In the genomic region with DNA sequence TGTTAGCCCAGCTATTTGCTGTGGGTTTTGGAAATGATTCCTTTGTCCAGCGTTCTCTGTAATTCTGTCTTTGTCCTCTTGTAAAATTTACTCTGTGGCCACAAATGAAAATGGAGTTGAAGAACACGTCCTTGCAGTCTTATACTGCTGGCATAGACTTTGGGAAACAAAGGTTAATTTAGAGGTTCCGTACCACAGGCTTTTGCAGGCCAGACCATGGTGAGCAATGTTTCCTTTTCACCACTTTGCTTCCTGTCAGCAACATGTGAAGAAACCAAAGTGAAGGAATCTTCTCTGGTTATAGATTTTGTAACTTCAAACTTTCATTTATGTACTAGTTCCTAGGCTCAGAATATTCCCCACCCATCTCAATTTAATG, we compare ENCODE assay signal across 2 cellular contexts.
TF ChIP-seq lines count a peak whose summit lies in the region.

No MANE protein-coding gene starts in this region.

TF ChIP-seq in endothelial cell of umbilical vein, 7 proteins besides CTCF, POLR2A, EP300 and RAD21 (continued from another document):
- TF ChIP-seq FOS (IDR thresholded peaks at IDR 0.05; ENCODE audit: borderline replicate concordance, insufficient read depth, low read length): no peak
- TF ChIP-seq, protein P1, sequence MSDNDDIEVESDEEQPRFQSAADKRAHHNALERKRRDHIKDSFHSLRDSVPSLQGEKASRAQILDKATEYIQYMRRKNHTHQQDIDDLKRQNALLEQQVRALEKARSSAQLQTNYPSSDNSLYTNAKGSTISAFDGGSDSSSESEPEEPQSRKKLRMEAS (IDR thresholded peaks at IDR 0.05; ENCODE audit: insufficient read depth, insufficient read length): no peak
- no peak for TF ChIP-seq MYC (IDR thresholded peaks at IDR 0.05; ENCODE audit: low read depth, low read length)

TF ChIP-seq in WTC11, 78 proteins besides CTCF, POLR2A, EP300 and RAD21 (continued from another document):
- TF ChIP-seq, protein P2, sequence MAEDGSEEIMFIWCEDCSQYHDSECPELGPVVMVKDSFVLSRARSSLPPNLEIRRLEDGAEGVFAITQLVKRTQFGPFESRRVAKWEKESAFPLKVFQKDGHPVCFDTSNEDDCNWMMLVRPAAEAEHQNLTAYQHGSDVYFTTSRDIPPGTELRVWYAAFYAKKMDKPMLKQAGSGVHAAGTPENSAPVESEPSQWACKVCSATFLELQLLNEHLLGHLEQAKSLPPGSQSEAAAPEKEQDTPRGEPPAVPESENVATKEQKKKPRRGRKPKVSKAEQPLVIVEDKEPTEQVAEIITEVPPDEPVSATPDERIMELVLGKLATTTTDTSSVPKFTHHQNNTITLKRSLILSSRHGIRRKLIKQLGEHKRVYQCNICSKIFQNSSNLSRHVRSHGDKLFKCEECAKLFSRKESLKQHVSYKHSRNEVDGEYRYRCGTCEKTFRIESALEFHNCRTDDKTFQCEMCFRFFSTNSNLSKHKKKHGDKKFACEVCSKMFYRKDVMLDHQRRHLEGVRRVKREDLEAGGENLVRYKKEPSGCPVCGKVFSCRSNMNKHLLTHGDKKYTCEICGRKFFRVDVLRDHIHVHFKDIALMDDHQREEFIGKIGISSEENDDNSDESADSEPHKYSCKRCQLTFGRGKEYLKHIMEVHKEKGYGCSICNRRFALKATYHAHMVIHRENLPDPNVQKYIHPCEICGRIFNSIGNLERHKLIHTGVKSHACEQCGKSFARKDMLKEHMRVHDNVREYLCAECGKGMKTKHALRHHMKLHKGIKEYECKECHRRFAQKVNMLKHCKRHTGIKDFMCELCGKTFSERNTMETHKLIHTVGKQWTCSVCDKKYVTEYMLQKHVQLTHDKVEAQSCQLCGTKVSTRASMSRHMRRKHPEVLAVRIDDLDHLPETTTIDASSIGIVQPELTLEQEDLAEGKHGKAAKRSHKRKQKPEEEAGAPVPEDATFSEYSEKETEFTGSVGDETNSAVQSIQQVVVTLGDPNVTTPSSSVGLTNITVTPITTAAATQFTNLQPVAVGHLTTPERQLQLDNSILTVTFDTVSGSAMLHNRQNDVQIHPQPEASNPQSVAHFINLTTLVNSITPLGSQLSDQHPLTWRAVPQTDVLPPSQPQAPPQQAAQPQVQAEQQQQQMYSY (CRISPR knock-in tag; IDR thresholded peaks at IDR 0.05): no peak
- no peak for TF ChIP-seq JUN (CRISPR knock-in tag; IDR thresholded peaks at IDR 0.05)
- TF ChIP-seq, protein P1 (CRISPR knock-in tag; IDR thresholded peaks at IDR 0.05): no peak
